14 cellular contexts compared by ENCODE assay signal in genomic region chr1:66339944-66340343, GRCh38.
DNase-seq lines count a peak whose midpoint lies in the region; ATAC-seq, FAIRE-seq and TF ChIP-seq lines count a peak whose summit lies in the region.
"Had no signal": no experiment of that assay in that cellular context is flagged by ENCODE, and none has a peak within 500 bp of the region (broad histone marks: within the 10 kb centered on the region; RNA-seq: fewer than 3 reads in every experiment).

No MANE protein-coding gene starts in this region.

- H3K4me1 ChIP-seq in small intestine (ENCODE audit: control insufficient read depth in 2 of 2, insufficient read depth in 1 of 2, low read depth in 1 of 2, low read length in 1 of 2) (peaks cover 0 to 9% of the 10 kb centered on the region in 2 donors), endodermal cell (ENCODE audit: control insufficient read depth, insufficient read depth, low read length) (peaks cover 4% of the 10 kb centered on the region), aorta (ENCODE audit: control insufficient read depth in 1 of 2, insufficient read depth in 2 of 2, low read length in 2 of 2) (peaks cover 0 to 9% of the 10 kb centered on the region in 2 donors)
- H3K4me1 ChIP-seq: body of pancreas, right lobe of liver had no signal

- no peak overlapping the region for H3K9ac ChIP-seq in endodermal cell (ENCODE audit: extremely low read depth, low read length, poor library complexity, severe bottlenecking)

- no peak for ATAC-seq in aorta (ENCODE audit: low FRiP score)
- ATAC-seq: body of pancreas, left colon had no signal

- H3K4me3 ChIP-seq in small intestine (ENCODE audit: low read depth in 1 of 2, low read length in 2 of 2) (no peak overlapping the region), endodermal cell (ENCODE audit: low read length) (no peak overlapping the region), aorta (ENCODE audit: low read length in 2 of 2) (no peak overlapping the region)
- H3K4me3 ChIP-seq: body of pancreas, right lobe of liver had no signal

- peak overlapping the region; percentile 86 for H3K27ac Mint-ChIP-seq in activated T-cell treated with anti-CD3 and anti-CD28 coated beads, Interleukin-2, amount 50 U/mL, for 24 hours
- no peak overlapping the region for H3K27ac Mint-ChIP-seq in endodermal cell

- H3K36me3 ChIP-seq in small intestine (ENCODE audit: control insufficient read depth in 2 of 2, insufficient read depth in 2 of 2, low read length in 2 of 2) (no peaks in the 10 kb centered on the region), endodermal cell (ENCODE audit: control insufficient read depth, insufficient read depth, low read length) (no peaks in the 10 kb centered on the region), aorta (ENCODE audit: control insufficient read depth in 1 of 2, insufficient read depth in 2 of 2, low read length in 1 of 2) (no peaks in the 10 kb centered on the region)
- H3K36me3 ChIP-seq: right lobe of liver had no signal

- DNase-seq in activated T-cell treated with anti-CD3 and anti-CD28 coated beads, Interleukin-2, amount 50 U/mL, for 24 hours: no peak
- DNase-seq in activated T-cell treated with anti-CD3 and anti-CD28 coated beads for 4 hours: no peak
- DNase-seq in RPMI7951 (ENCODE audit: low read depth): peak; percentile 52
- peak; percentile 72 for DNase-seq in dermis blood vessel endothelial cell
- no peak for DNase-seq in small intestine
- DNase-seq in RPMI8226: no peak
- no peak for DNase-seq in endodermal cell
- no peak for DNase-seq in aorta
- DNase-seq: activated CD4-positive, alpha-beta T cell treated with anti-CD3 and anti-CD28 coated beads for 4 hours; body of pancreas; left colon; right lobe of liver had no signal

- H3K9me3 Mint-ChIP-seq in activated T-cell treated with anti-CD3 and anti-CD28 coated beads, Interleukin-2, amount 50 U/mL, for 24 hours: no peaks in the 10 kb centered on the region
- no peaks in the 10 kb centered on the region for H3K9me3 Mint-ChIP-seq in endodermal cell

- WGBS in small intestine, 3 donors: 34 to 53% (median 53%) methylated on average over 2 of the region's 2 CpGs
- WGBS in endodermal cell (ENCODE audit: insufficient coverage in 1 of 2, insufficient read length in 1 of 2), 2 experiments: 68 to 84% methylated on average over 2 of the region's 2 CpGs
- 46 to 54% methylated on average over 2 of the region's 2 CpGs for WGBS in aorta, 2 donors

- TF ChIP-seq CTCF in endodermal cell (conservative IDR thresholded peaks at IDR 0.05): no peak

- H3K4me3 Mint-ChIP-seq in activated T-cell treated with anti-CD3 and anti-CD28 coated beads, Interleukin-2, amount 50 U/mL, for 24 hours: peak overlapping the region; percentile 61
- H3K4me3 Mint-ChIP-seq in endodermal cell: no peak overlapping the region

- peaks cover 60% of the 10 kb centered on the region for H3K36me3 Mint-ChIP-seq in activated T-cell treated with anti-CD3 and anti-CD28 coated beads, Interleukin-2, amount 50 U/mL, for 24 hours (ENCODE audit: low read depth)
- peaks cover 5% of the 10 kb centered on the region for H3K36me3 Mint-ChIP-seq in endodermal cell (ENCODE audit: low read depth)

- H3K4me1 Mint-ChIP-seq in activated T-cell treated with anti-CD3 and anti-CD28 coated beads, Interleukin-2, amount 50 U/mL, for 24 hours (ENCODE audit: low read depth): peaks cover 87% of the 10 kb centered on the region
- H3K4me1 Mint-ChIP-seq in endodermal cell: peaks cover 49% of the 10 kb centered on the region

- H3K27ac ChIP-seq in small intestine (ENCODE audit: low read depth in 1 of 2, low read length in 1 of 2) (peak overlapping the region; percentile 32 to 61), endodermal cell (ENCODE audit: low read depth, low read length) (no peak overlapping the region), aorta (ENCODE audit: low read depth in 1 of 2, low read length in 2 of 2) (no peak overlapping the region)
- H3K27ac ChIP-seq: body of pancreas, right lobe of liver had no signal

- H3K27me3 ChIP-seq in small intestine (ENCODE audit: control insufficient read depth in 2 of 2, insufficient read depth in 2 of 2, low read length in 2 of 2) (no peaks in the 10 kb centered on the region), endodermal cell (ENCODE audit: control insufficient read depth, insufficient read depth, low read length, poor library complexity, severe bottlenecking) (no peaks in the 10 kb centered on the region), aorta (ENCODE audit: control insufficient read depth in 1 of 2, insufficient read depth in 2 of 2, low read length in 1 of 2) (no peaks in the 10 kb centered on the region)
- H3K27me3 ChIP-seq: body of pancreas, right lobe of liver had no signal

- no peaks in the 10 kb centered on the region for H3K27me3 Mint-ChIP-seq in activated T-cell treated with anti-CD3 and anti-CD28 coated beads, Interleukin-2, amount 50 U/mL, for 24 hours
- no peaks in the 10 kb centered on the region for H3K27me3 Mint-ChIP-seq in endodermal cell (ENCODE audit: insufficient read depth)

- H3K9me3 ChIP-seq in small intestine (ENCODE audit: control insufficient read depth, low read depth): no peaks in the 10 kb centered on the region
- H3K9me3 ChIP-seq in endodermal cell (ENCODE audit: control insufficient read depth, low read length): no peaks in the 10 kb centered on the region
- no peaks in the 10 kb centered on the region for H3K9me3 ChIP-seq in aorta (ENCODE audit: control insufficient read depth, low read length)
- H3K9me3 ChIP-seq: body of pancreas, right lobe of liver had no signal

- FAIRE-seq in small intestine (lab: Jason Lieb, UNC): no peak
- FAIRE-seq: HTR-8/SVneo, RCC 7860 had no signal

- intact Hi-C loops in aorta (cut with DNase I): loop anchor here in 1 of 2 donors (10.0 kb wide), 1 partner anchor 105 kb away; no protein-coding TSS in a partner anchor

Comparison
In these comparisons a context has a peak if more than half of its experiments do, and no peak if none do; other contexts are left out.
1. DNase-seq: peak in RPMI7951 (single experiment) and dermis blood vessel endothelial cell (single experiment); none in activated T-cell treated with anti-CD3 and anti-CD28 coated beads, Interleukin-2, amount 50 U/mL, for 24 hours (single experiment), activated T-cell treated with anti-CD3 and anti-CD28 coated beads for 4 hours (single experiment), small intestine (single experiment), RPMI8226 (single experiment), endodermal cell (single experiment) and aorta (0 of 2).
2. H3K27ac ChIP-seq: peak in small intestine (2 of 2); none in endodermal cell (single experiment) and aorta (0 of 2).